Comparison of ENCODE assay signal across 21 cellular contexts in the genomic region with DNA sequence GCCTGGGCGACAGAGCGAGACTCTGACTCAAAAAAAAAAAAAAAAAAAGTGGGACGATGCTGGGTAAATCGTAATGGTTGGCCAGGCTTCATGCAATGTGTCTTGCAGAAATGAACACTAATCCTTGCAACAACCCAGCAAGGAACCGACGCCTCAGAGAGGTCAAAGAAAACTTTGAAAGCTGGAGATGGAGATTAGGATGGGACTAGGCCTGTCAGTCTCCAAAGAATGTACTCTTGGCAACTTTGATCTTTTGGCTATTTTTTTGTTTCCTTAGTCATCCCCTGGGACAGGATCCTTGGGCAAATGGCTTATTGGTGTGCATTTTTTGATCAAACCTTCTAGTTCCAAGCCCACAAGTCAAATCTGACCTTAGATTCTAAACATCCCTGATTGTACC.
DNase-seq lines count a peak whose midpoint lies in the region; ATAC-seq and TF ChIP-seq lines count a peak whose summit lies in the region.
"Had no signal": no experiment of that assay in that cellular context is flagged by ENCODE, and none has a peak within 500 bp of the region (broad histone marks: within the 10 kb centered on the region; RNA-seq: fewer than 3 reads in every experiment).

No MANE protein-coding gene starts in this region.

- no peak for TF ChIP-seq CTCF in cardiac fibroblast (IDR thresholded peaks at IDR 0.05; ENCODE audit: low read depth, low read length)
- TF ChIP-seq CTCF in foreskin fibroblast (IDR thresholded peaks at IDR 0.05; ENCODE audit: low read depth, low read length), result no peak

- H3K4me3 ChIP-seq in cardiac fibroblast (replicated peaks in 1 of 2; ENCODE audit: low read depth in 2 of 2, low read length in 2 of 2) (no peak overlapping the region), foreskin fibroblast (ENCODE audit: low read depth in 1 of 2, low read length in 2 of 2) (no peak overlapping the region)

- ATAC-seq in HG02642 (IDR thresholded peaks at IDR 0.05; ENCODE audit: poor library complexity, unreplicated experiment) (no peak), GM18861 (IDR thresholded peaks at IDR 0.05; ENCODE audit: unreplicated experiment) (no peak), HG03039 (IDR thresholded peaks at IDR 0.05; ENCODE audit: unreplicated experiment) (no peak)
- ATAC-seq: CD8-positive, alpha-beta T cell; HepG2; PC-3 had no signal

- DNase-seq in AG08396 (ENCODE audit: low spot score) (peak; percentile 25), HCEC 1CT (peak; percentile 9), cardiac fibroblast (ENCODE audit: low read depth in 2 of 2) (peak; percentile 12 to 75), foreskin fibroblast (peak; percentile 14 to 16), COR-L47 (lab: John Stamatoyannopoulos, UW) (no peak)
- DNase-seq: 8988T; CD8-positive, alpha-beta T cell; DMS53; H7; NCI-H1048; NCI-H1436; NCI-H2029; NCI-H526; PC-3; RPMI8226; SHP77 treated with DMSO at 0.1 percent for 48 hours; SK-N-SH had no signal
